Comparison of ENCODE assay signal across 11 cellular contexts in genomic region chr14:24315807-24316596, GRCh38. TPM values are rescaled to one million over a fixed set of nuclear protein-coding genes. Genes with fewer than 3 reads are reported as not detected.
DNase-seq lines count a peak whose midpoint lies in the region; ATAC-seq and TF ChIP-seq lines count a peak whose summit lies in the region.
"Had no signal": no experiment of that assay in that cellular context is flagged by ENCODE, and none has a peak within 500 bp of the region (broad histone marks: within the 10 kb centered on the region; RNA-seq: fewer than 3 reads in every experiment).

No MANE protein-coding gene starts in this region.

- H3K36me3 ChIP-seq in endodermal cell (ENCODE audit: control insufficient read depth, insufficient read depth, low read length) (no peaks in the 10 kb centered on the region), lung (ENCODE audit: control insufficient read depth in 2 of 2, insufficient read depth in 2 of 2, low read length in 2 of 2) (no peaks in the 10 kb centered on the region), transverse colon (no peaks in the 10 kb centered on the region)

- peak overlapping the region; percentile 65 for H3K27ac Mint-ChIP-seq in T-helper 1 cell treated with Interleukin-12 subunit alpha and Interleukin-12 subunit beta and Interleukin-4 antibody, amounts not matched to agents 30 μg/mL and 1 μg/mL, for 36 hours
- H3K27ac Mint-ChIP-seq in endodermal cell: no peak overlapping the region
- H3K27ac Mint-ChIP-seq in type B pancreatic cell: no peak overlapping the region

- H3K9me3 Mint-ChIP-seq in T-helper 1 cell treated with Interleukin-12 subunit alpha and Interleukin-12 subunit beta and Interleukin-4 antibody, amounts not matched to agents 30 μg/mL and 1 μg/mL, for 36 hours: no peaks in the 10 kb centered on the region
- H3K9me3 Mint-ChIP-seq in endodermal cell: no peaks in the 10 kb centered on the region
- no peaks in the 10 kb centered on the region for H3K9me3 Mint-ChIP-seq in type B pancreatic cell
- H3K9me3 Mint-ChIP-seq: activated T-cell treated with anti-CD3 and anti-CD28 coated beads, Interleukin-2, amount 50 U/mL, for 4 hours; neural crest cell had no signal

- TF ChIP-seq EP300 in transverse colon (IDR thresholded peaks at IDR 0.05; ENCODE audit: low read depth): no peak

- no peak for DNase-seq in T-helper 1 cell
- DNase-seq in endodermal cell: peak; percentile 86
- no peak for DNase-seq in lung (ENCODE audit: low spot score)
- peak; percentile 75 for DNase-seq in transverse colon
- no peak for DNase-seq in type B pancreatic cell (ENCODE audit: extremely low spot score, unreplicated experiment)
- DNase-seq in activated gamma-delta T cell (lab: John Stamatoyannopoulos, UW): no peak
- no peak for DNase-seq in effector CD8-positive, alpha-beta T cell (lab: John Stamatoyannopoulos, UW)
- DNase-seq: activated T-cell treated with anti-CD3 and anti-CD28 coated beads, Interleukin-2, amount 50 U/mL, for 4 hours had no signal

- H3K36me3 Mint-ChIP-seq in T-helper 1 cell treated with Interleukin-12 subunit alpha and Interleukin-12 subunit beta and Interleukin-4 antibody, amounts not matched to agents 30 μg/mL and 1 μg/mL, for 36 hours (ENCODE audit: low read depth): peaks cover 18% of the 10 kb centered on the region
- H3K36me3 Mint-ChIP-seq in endodermal cell (ENCODE audit: low read depth) (no peaks in the 10 kb centered on the region), type B pancreatic cell (no peaks in the 10 kb centered on the region)

- peak; percentile 36 for TF ChIP-seq POLR2A in transverse colon (IDR thresholded peaks at IDR 0.05)

- H3K27ac ChIP-seq in endodermal cell (ENCODE audit: low read depth, low read length): no peak overlapping the region
- H3K27ac ChIP-seq in lung (ENCODE audit: low read depth in 1 of 2, low read length in 1 of 2): peak overlapping the region in 1 of 2 donors; percentile 70
- peak overlapping the region in 3 of 4 donors; percentile 25 to 38 (median 33) for H3K27ac ChIP-seq in transverse colon
- H3K27ac ChIP-seq: SK-N-MC had no signal

- H3K27me3 Mint-ChIP-seq in T-helper 1 cell treated with Interleukin-12 subunit alpha and Interleukin-12 subunit beta and Interleukin-4 antibody, amounts not matched to agents 30 μg/mL and 1 μg/mL, for 36 hours (ENCODE audit: low read depth): peaks cover 11% of the 10 kb centered on the region
- H3K27me3 Mint-ChIP-seq in endodermal cell (ENCODE audit: insufficient read depth) (peaks cover 60% of the 10 kb centered on the region), type B pancreatic cell (peaks cover 43% of the 10 kb centered on the region)

- H3K9me3 ChIP-seq in endodermal cell (ENCODE audit: control insufficient read depth, low read length) (no peaks in the 10 kb centered on the region), lung (ENCODE audit: control insufficient read depth in 2 of 2, insufficient read depth in 1 of 2, low read length in 1 of 2) (no peaks in the 10 kb centered on the region), transverse colon (no peaks in the 10 kb centered on the region)

- WGBS in endodermal cell (ENCODE audit: insufficient coverage in 1 of 2, insufficient read length in 1 of 2), 2 experiments: 94 to 95% methylated on average over 64 to 70 of the region's 70 CpGs
- 47 to 72% methylated on average over 69 to 70 of the region's 70 CpGs for WGBS in lung, 2 donors
- WGBS in transverse colon (ENCODE audit: low coverage in 1 of 2), 2 donors: 60% methylated on average over 68 of the region's 70 CpGs; no CpG with 5 or more reads in 1 of the 2 donors

- peak; percentile 16 for ATAC-seq in lung (ENCODE audit: insufficient read depth, low FRiP score)
- ATAC-seq: activated T-cell treated with anti-CD3 and anti-CD28 coated beads, Interleukin-2, amount 50 U/mL, for 4 hours had no signal

- no peak overlapping the region for H3K9ac ChIP-seq in endodermal cell (ENCODE audit: extremely low read depth, low read length, poor library complexity, severe bottlenecking)

- TF ChIP-seq CTCF in endodermal cell (conservative IDR thresholded peaks at IDR 0.05) (peak; percentile 65), lung (IDR thresholded peaks at IDR 0.05; ENCODE audit: control extremely low read depth, extremely low read depth) (no peak), transverse colon (IDR thresholded peaks at IDR 0.05) (peak in 4 of 5 experiments; percentile 36 to 70 (median 42)), type B pancreatic cell (conservative IDR thresholded peaks at IDR 0.05) (no peak)

- H3K27me3 ChIP-seq in endodermal cell (ENCODE audit: control insufficient read depth, insufficient read depth, low read length, poor library complexity, severe bottlenecking): peaks cover 7% of the 10 kb centered on the region
- H3K27me3 ChIP-seq in lung (ENCODE audit: control insufficient read depth, insufficient read depth): no peaks in the 10 kb centered on the region
- H3K27me3 ChIP-seq in transverse colon: peaks cover 17% of the 10 kb centered on the region

- H3K4me1 Mint-ChIP-seq in T-helper 1 cell treated with Interleukin-12 subunit alpha and Interleukin-12 subunit beta and Interleukin-4 antibody, amounts not matched to agents 30 μg/mL and 1 μg/mL, for 36 hours (ENCODE audit: low read depth): peaks cover 48% of the 10 kb centered on the region
- H3K4me1 Mint-ChIP-seq in endodermal cell (peaks cover 2% of the 10 kb centered on the region), type B pancreatic cell (ENCODE audit: unreplicated experiment) (peaks cover 8% of the 10 kb centered on the region)
- H3K4me1 Mint-ChIP-seq: neural crest cell had no signal

- H3K4me3 Mint-ChIP-seq in T-helper 1 cell treated with Interleukin-12 subunit alpha and Interleukin-12 subunit beta and Interleukin-4 antibody, amounts not matched to agents 30 μg/mL and 1 μg/mL, for 36 hours: peak overlapping the region; percentile 39
- H3K4me3 Mint-ChIP-seq in endodermal cell (no peak overlapping the region), type B pancreatic cell (no peak overlapping the region)
- H3K4me3 Mint-ChIP-seq: activated T-cell treated with anti-CD3 and anti-CD28 coated beads, Interleukin-2, amount 50 U/mL, for 4 hours had no signal

- in situ Hi-C loops in transverse colon (cut with MboI; ENCODE audit: low pct_ligation_motif_present in 1 of 4, low pct_unique_long_range_greater_than_20kb in 1 of 4, low sequenced_read_pairs in 3 of 4): no loop called here

- no peak overlapping the region for H3K4me3 ChIP-seq in endodermal cell (ENCODE audit: low read length)
- no peak overlapping the region for H3K4me3 ChIP-seq in lung
- H3K4me3 ChIP-seq in transverse colon: peak overlapping the region in 1 of 4 donors; percentile 14
- H3K4me3 ChIP-seq: SK-N-MC had no signal

- intact Hi-C loops in transverse colon (cut with DNase I; ENCODE audit: low total_unique reads): no loop called here

- H3K4me1 ChIP-seq in endodermal cell (ENCODE audit: control insufficient read depth, insufficient read depth, low read length): no peaks in the 10 kb centered on the region
- H3K4me1 ChIP-seq in lung (ENCODE audit: control insufficient read depth in 2 of 2, insufficient read depth in 2 of 2, low read length in 2 of 2): peaks cover 7 to 41% of the 10 kb centered on the region in 2 donors
- H3K4me1 ChIP-seq in transverse colon: peaks cover 4 to 42% (median 19%) of the 10 kb centered on the region in 4 donors

RNA-seq across cellular contexts. Expression of gene LTB4R, which starts 4.7 kb away (rescaled TPM):
- total RNA-seq in endodermal cell (1 to 10 TPM; 6.4 to 6.6 TPM), lung (10 to 100 TPM in 1 of 2 donors, 1 to 10 TPM in 1; 4.4 to 14.8 TPM), transverse colon (1 to 10 TPM; 1.1 to 8.3 (median 6.2) TPM), type B pancreatic cell (ENCODE audit: low replicate concordance) (5.1 and 8.8 TPM in 2 replicates)
- 5.4 TPM for polyA plus RNA-seq in endodermal cell (2013, experiment 1 of 2)
- polyA plus RNA-seq in endodermal cell (2013, experiment 2 of 2): 5.0 TPM
- 10 to 100 TPM in 1 of 2 donors, 1 to 10 TPM in 1; 7.3 to 47.0 TPM for polyA plus RNA-seq in lung

RNA-seq across cellular contexts. Expression of gene LTB4R2, which starts 6.1 kb away (rescaled TPM):
- total RNA-seq in endodermal cell (1 to 10 TPM; 7.4 to 9.5 TPM), lung (10 to 100 TPM in 1 of 2 donors, 1 to 10 TPM in 1; 5.8 to 14.0 TPM), transverse colon (10 to 100 TPM in 1 of 4 donors, 1 to 10 TPM in 3; 4.4 to 81.5 (median 7.1) TPM), type B pancreatic cell (ENCODE audit: low replicate concordance) (6.5 and 9.4 TPM in 2 replicates)
- 5.6 TPM for polyA plus RNA-seq in endodermal cell (2013, experiment 1 of 2)
- 4.8 TPM for polyA plus RNA-seq in endodermal cell (2013, experiment 2 of 2)
- polyA plus RNA-seq in lung: 1 to 10 TPM; 1.8 to 5.5 TPM

RNA-seq across cellular contexts. Expression of gene CIDEB, which starts 8.2 kb away (rescaled TPM):
- 1 to 10 TPM in 1 of 2 donors, under 1 TPM in 1; 0.97 to 3.1 TPM for total RNA-seq in endodermal cell
- polyA plus RNA-seq in endodermal cell (2013, experiment 1 of 2): 0.43 TPM
- polyA plus RNA-seq in endodermal cell (2013, experiment 2 of 2): 0.50 TPM
- total RNA-seq in lung: 10 to 100 TPM in 1 of 2 donors, 1 to 10 TPM in 1; 9.6 to 18.8 TPM
- polyA plus RNA-seq in lung: 10 to 100 TPM in 1 of 2 donors, 1 to 10 TPM in 1; 8.3 to 19.7 TPM
- 100 to 1,000 TPM in 1 of 4 donors, 10 to 100 TPM in 2, 1 to 10 TPM in 1; 6.7 to 168 (median 23.6) TPM for total RNA-seq in transverse colon
- total RNA-seq in type B pancreatic cell (ENCODE audit: low replicate concordance): 4.9 and 11.1 TPM in 2 replicates
- total RNA-seq: neural crest cell had no signal

RNA-seq across cellular contexts. Expression of gene NOP9, which starts 16.4 kb away (rescaled TPM):
- 10 to 100 TPM; 31.1 to 32.0 TPM for total RNA-seq in endodermal cell
- polyA plus RNA-seq in endodermal cell (2013, experiment 1 of 2): 22.2 TPM
- 19.9 TPM for polyA plus RNA-seq in endodermal cell (2013, experiment 2 of 2)
- total RNA-seq in lung: 10 to 100 TPM; 14.1 to 25.9 TPM
- polyA plus RNA-seq in lung: 10 to 100 TPM; 12.1 to 13.5 TPM
- total RNA-seq in transverse colon: 10 to 100 TPM; 18.8 to 20.9 (median 19.3) TPM
- 26.2 and 33.9 TPM in 2 replicates for total RNA-seq in type B pancreatic cell (ENCODE audit: low replicate concordance)

RNA-seq across cellular contexts. Expression of gene DHRS1, which starts 16.4 kb away (rescaled TPM):
- total RNA-seq in endodermal cell: 10 to 100 TPM; 21.2 to 22.5 TPM
- polyA plus RNA-seq in endodermal cell (2013, experiment 1 of 2): 21.2 TPM
- 19.5 TPM for polyA plus RNA-seq in endodermal cell (2013, experiment 2 of 2)
- 10 to 100 TPM; 20.8 to 24.0 TPM for total RNA-seq in lung
- 10 to 100 TPM; 20.6 to 27.8 TPM for polyA plus RNA-seq in lung
- 100 to 1,000 TPM in 1 of 4 donors, 10 to 100 TPM in 3; 84.2 to 106 (median 94.6) TPM for total RNA-seq in transverse colon
- total RNA-seq in type B pancreatic cell (ENCODE audit: low replicate concordance): 31.4 and 32.9 TPM in 2 replicates

Comparison
In these comparisons a context has a peak if more than half of its experiments do, and no peak if none do; other contexts are left out.
1. DNase-seq: peak in endodermal cell (single experiment) and transverse colon (single experiment); none in T-helper 1 cell (0 of 5), lung (single experiment), type B pancreatic cell (single experiment), activated gamma-delta T cell (single experiment) and effector CD8-positive, alpha-beta T cell (single experiment).
2. CTCF ChIP-seq: peak in endodermal cell (single experiment) and transverse colon (4 of 5); none in lung (single experiment) and type B pancreatic cell (single experiment).